11 cellular contexts compared by ENCODE assay signal in genomic region chr5:15620501-15620900, GRCh38.
A peak's percentile ranks its signal among the peaks of the same experiment; 100 is the strongest.
DNase-seq lines count a peak whose midpoint lies in the region; ATAC-seq, FAIRE-seq and TF ChIP-seq lines count a peak whose summit lies in the region.
"Had no signal": no experiment of that assay in that cellular context is flagged by ENCODE, and none has a peak within 500 bp of the region (broad histone marks: within the 10 kb centered on the region; RNA-seq: fewer than 3 reads in every experiment).

No MANE protein-coding gene starts in this region.

- H3K4me1 ChIP-seq in thoracic aorta (ENCODE audit: control insufficient read depth in 1 of 2, low read depth in 2 of 2) (peaks cover 6 to 29% of the 10 kb centered on the region in 2 donors), transverse colon (no peaks in the 10 kb centered on the region), pancreas (no peaks in the 10 kb centered on the region)
- H3K4me1 ChIP-seq: suprapubic skin had no signal

- H3K4me3 ChIP-seq in astrocyte of the spinal cord (ENCODE audit: low read depth, low read length) (no peak overlapping the region), thoracic aorta (peak overlapping the region; percentile 60), transverse colon (no peak overlapping the region), pancreas (no peak overlapping the region)
- H3K4me3 ChIP-seq: suprapubic skin had no signal

- no peak for TF ChIP-seq POLR2A in transverse colon (IDR thresholded peaks at IDR 0.05)

- 78 to 85% methylated on average over 7 to 11 of the region's 11 CpGs for WGBS in transverse colon (ENCODE audit: low coverage in 1 of 2), 2 donors
- 70 to 74% methylated on average over 11 of the region's 11 CpGs for WGBS in pancreas, 2 donors

- intact Hi-C loops in left cardiac atrium (cut with DNase I): no loop called here
- intact Hi-C loops in transverse colon (cut with DNase I; ENCODE audit: low total_unique reads): no loop called here
- intact Hi-C loops in pancreas (cut with DNase I): no loop called here

- TF ChIP-seq CTCF in astrocyte of the spinal cord (IDR thresholded peaks at IDR 0.05; ENCODE audit: low read depth, low read length) (no peak), thoracic aorta (IDR thresholded peaks at IDR 0.05) (no peak), transverse colon (IDR thresholded peaks at IDR 0.05) (no peak), pancreas (IDR thresholded peaks at IDR 0.05) (no peak)

- FAIRE-seq in pancreas (lab: Jason Lieb, UNC): no peak

- H3K27ac ChIP-seq in thoracic aorta: peak overlapping the region; percentile 68
- no peak overlapping the region for H3K27ac ChIP-seq in transverse colon
- H3K27ac ChIP-seq in pancreas: no peak overlapping the region
- H3K27ac ChIP-seq: KMS-11, suprapubic skin had no signal

- H3K9me3 ChIP-seq in thoracic aorta: no peaks in the 10 kb centered on the region
- no peaks in the 10 kb centered on the region for H3K9me3 ChIP-seq in transverse colon
- no peaks in the 10 kb centered on the region for H3K9me3 ChIP-seq in pancreas
- H3K9me3 ChIP-seq: suprapubic skin had no signal

- in situ Hi-C loops in astrocyte of the spinal cord (cut with HindIII; ENCODE audit: low sequenced_read_pairs): no loop called here
- in situ Hi-C loops in transverse colon (cut with MboI; ENCODE audit: low pct_ligation_motif_present in 1 of 4, low pct_unique_long_range_greater_than_20kb in 1 of 4, low sequenced_read_pairs in 3 of 4): no loop called here

- no peak for TF ChIP-seq EP300 in transverse colon (IDR thresholded peaks at IDR 0.05; ENCODE audit: low read depth)

- ATAC-seq in left cardiac atrium (peak in 1 of 2 donors; percentile 72), thoracic aorta (ENCODE audit: insufficient number of reproducible peaks, low FRiP score, low read depth) (peak; percentile 96), pancreas (no peak)
- ATAC-seq: WTC11 had no signal

- H3K36me3 ChIP-seq in thoracic aorta (no peaks in the 10 kb centered on the region), transverse colon (no peaks in the 10 kb centered on the region), pancreas (no peaks in the 10 kb centered on the region)
- H3K36me3 ChIP-seq: suprapubic skin had no signal

- DNase-seq in HS-5 (ENCODE audit: low read depth) (peak; percentile 68), astrocyte of the spinal cord (ENCODE audit: low read depth, low spot score) (peak; percentile 72), left cardiac atrium (peak; percentile 53), thoracic aorta (ENCODE audit: low spot score) (peak; percentile 44), transverse colon (no peak), DMS153 (lab: John Stamatoyannopoulos, UW) (no peak), pancreas (no peak)
- DNase-seq: DMS 273 treated with DMSO at 0.1 percent for 48 hours had no signal

- no peaks in the 10 kb centered on the region for H3K27me3 ChIP-seq in thoracic aorta (replicated peaks; ENCODE audit: insufficient read depth)
- H3K27me3 ChIP-seq in transverse colon: no peaks in the 10 kb centered on the region
- H3K27me3 ChIP-seq in pancreas: no peaks in the 10 kb centered on the region
- H3K27me3 ChIP-seq: suprapubic skin had no signal

Comparison
In these comparisons a context has a peak if more than half of its experiments do, and no peak if none do; other contexts are left out.
1. DNase-seq: peak in HS-5 (single experiment), astrocyte of the spinal cord (single experiment), left cardiac atrium (single experiment) and thoracic aorta (single experiment); none in transverse colon (single experiment), DMS153 (single experiment) and pancreas (0 of 6).
2. H3K27ac ChIP-seq: peak in thoracic aorta (2 of 2); none in transverse colon (0 of 4) and pancreas (0 of 4).